In genomic region chrX:83469551-83469950, GRCh38 we compare ENCODE assay signal across 8 cellular contexts. TPM values are rescaled to one million over a fixed set of nuclear protein-coding genes. Genes with fewer than 3 reads are reported as not detected.
A peak's percentile ranks its signal among the peaks of the same experiment; 100 is the strongest.
DNase-seq lines count a peak whose midpoint lies in the region; ATAC-seq, FAIRE-seq and TF ChIP-seq lines count a peak whose summit lies in the region.

No MANE protein-coding gene starts in this region.

- H3K4me2 ChIP-seq in GM12878 (ENCODE audit: control insufficient read depth, insufficient read depth) = no peak overlapping the region

- H3K9ac ChIP-seq in GM12878 (ENCODE audit: control insufficient read depth, insufficient read depth, low read length) = no peak overlapping the region

- H3K27ac Mint-ChIP-seq in progenitor cell of endocrine pancreas = no peak overlapping the region

- no peaks in the 10 kb centered on the region for H3K4me1 ChIP-seq in GM12878 (ENCODE audit: control insufficient read depth, insufficient read depth, low read length)
- H3K4me1 ChIP-seq in gastroesophageal sphincter = no peaks in the 10 kb centered on the region

- RAD21 ChIA-PET in GM12878 (lab: Charles Lee; ENCODE audit: unreplicated experiment) = interaction anchor here (1.1 to 2.3 kb wide), 6 partner anchors 11 to 1251 kb away, joined by 3 to 18 read pairs (median 4); no protein-coding TSS in a partner anchor

- no TSS peak for BruUV-seq in GM12878 (replicated peaks; lab: Mats Ljungman, UMichigan)

- FAIRE-seq in GM12878 (lab: Jason Lieb, UNC) (no peak), GM12891 (lab: Jason Lieb, UNC) (no peak)

- no peaks in the 10 kb centered on the region for H4K20me1 ChIP-seq in GM12878 (ENCODE audit: control insufficient read depth, insufficient read depth)

- peaks cover 19% of the 10 kb centered on the region for H3K9me3 Mint-ChIP-seq in progenitor cell of endocrine pancreas (ENCODE audit: low read depth)

- no peaks in the 10 kb centered on the region for H3K79me2 ChIP-seq in GM12878 (ENCODE audit: control insufficient read depth, insufficient read depth, low read length)

- H3K9me3 ChIP-seq in GM12878 (replicated peaks; ENCODE audit: control insufficient read depth, insufficient read depth, low read length) (no peaks in the 10 kb centered on the region), gastroesophageal sphincter (no peaks in the 10 kb centered on the region)

- H3K36me3 ChIP-seq in GM12878 (ENCODE audit: control insufficient read depth in 2 of 2, insufficient read depth in 2 of 2, low read length in 1 of 2) (no peaks in the 10 kb centered on the region), gastroesophageal sphincter (no peaks in the 10 kb centered on the region)

- H3K36me3 Mint-ChIP-seq in progenitor cell of endocrine pancreas (ENCODE audit: insufficient read depth) = no peaks in the 10 kb centered on the region

- ATAC-seq in GM21825 (IDR thresholded peaks at IDR 0.05; ENCODE audit: unreplicated experiment) (peak; percentile 86), GM12878 (peak; percentile 88), gastroesophageal sphincter (no peak)

- no peak overlapping the region for H3K4me3 Mint-ChIP-seq in progenitor cell of endocrine pancreas (ENCODE audit: low read depth)

- H3K4me1 Mint-ChIP-seq in progenitor cell of endocrine pancreas (ENCODE audit: low read depth) = no peaks in the 10 kb centered on the region

- no peak overlapping the region for H2AFZ ChIP-seq in GM12878 (ENCODE audit: control insufficient read depth, low read depth, low read length)

- TF ChIP-seq RAD21 in GM12878 (IDR thresholded peaks at IDR 0.05; ENCODE audit: insufficient read depth, low read depth, low read length) = peak; percentile 36; the same call in 1 of the 2 replicates

- TF ChIP-seq EP300 in GM12878 (IDR thresholded peaks at IDR 0.05; ENCODE audit: borderline replicate concordance in 1 of 2, control insufficient read depth in 1 of 2, low read depth in 2 of 2, low read length in 2 of 2) = no peak
- TF ChIP-seq EP300 in gastroesophageal sphincter (IDR thresholded peaks at IDR 0.05) = no peak

- POLR2A ChIA-PET in GM12878 (lab: Charles Lee) = no interaction called here

- intact Hi-C loops in GM12878 (cut with micrococcal nuclease; ENCODE audit: unreplicated experiment) = loop anchor here (1.0 to 5.0 kb wide), 3 partner anchors 166 to 378 kb away; no protein-coding TSS in a partner anchor

- TF ChIP-seq CTCF in GM12878 (IDR thresholded peaks at IDR 0.05 in 2 of 3, conservative IDR thresholded peaks at IDR 0.05 in 1 of 3; ENCODE audit: control insufficient read depth in 2 of 3, extremely low read depth in 1 of 3, insufficient read depth in 1 of 3, low read depth in 3 of 3, low read length in 3 of 3) = peak; percentile 42 to 57 (median 50); a peak in 4 of 6 replicates
- peak; percentile 60 for TF ChIP-seq CTCF in progenitor cell of endocrine pancreas (IDR thresholded peaks at IDR 0.05; ENCODE audit: unreplicated experiment)
- TF ChIP-seq CTCF in gastroesophageal sphincter (IDR thresholded peaks at IDR 0.05) = peak in 1 of 4 experiments; percentile 34

- H3K4me3 ChIP-seq in GM12878 (no peak overlapping the region), gastroesophageal sphincter (no peak overlapping the region)

- in situ Hi-C loops in GM12878 (cut with MboI) = no loop called here

- TF ChIP-seq POLR2A in GM12878 (IDR thresholded peaks at IDR 0.05; ENCODE audit: low read depth, low read length) (no peak), GM12891 (IDR thresholded peaks at IDR 0.05; ENCODE audit: low read depth, low read length) (no peak), gastroesophageal sphincter (IDR thresholded peaks at IDR 0.05) (no peak)

- CTCF ChIA-PET in GM12878 (lab: Yijun Ruan, JAX) = interaction anchor here (0.7 to 3.5 kb wide), 19 partner anchors 12 to 1251 kb away, joined by 3 to 39 read pairs (median 3); no protein-coding TSS in a partner anchor

- no peak overlapping the region for H3K27ac ChIP-seq in GM12878 (ENCODE audit: control insufficient read depth, insufficient read depth)
- no peak overlapping the region for H3K27ac ChIP-seq in gastroesophageal sphincter

- H3K27me3 ChIP-seq in GM12878 (replicated peaks in 1 of 2; ENCODE audit: control insufficient read depth in 2 of 2, insufficient read depth in 2 of 2, low read length in 1 of 2) (no peaks in the 10 kb centered on the region), gastroesophageal sphincter (no peaks in the 10 kb centered on the region)

- SMC1A ChIA-PET in GM12878 (lab: Charles Lee; ENCODE audit: uncharacterized antibody, unreplicated experiment) = interaction anchor here (0.6 to 2.0 kb wide), 6 partner anchors 13 to 1251 kb away, joined by 3 to 22 read pairs (median 6); no protein-coding TSS in a partner anchor

- H3K27me3 Mint-ChIP-seq in progenitor cell of endocrine pancreas = no peaks in the 10 kb centered on the region

- peak; percentile 17 to 25 for DNase-seq in activated T-cell treated with anti-CD3 and anti-CD28 coated beads, Interleukin-2, amount 50 U/mL, for 48 hours
- DNase-seq in activated T-cell treated with anti-CD3 and anti-CD28 coated beads, Interleukin-2, amount 50 U/mL, for 1 hour = no peak
- peak; percentile 3 for DNase-seq in LoVo (ENCODE audit: low spot score)
- DNase-seq in GM12878 (ENCODE audit: low read depth, low spot score) = no peak
- no peak for DNase-seq in progenitor cell of endocrine pancreas (ENCODE audit: low spot score, unreplicated experiment)
- no peak for DNase-seq in GM12891 (ENCODE audit: insufficient read length, low spot score)

TF ChIP-seq in GM12878, 131 proteins besides CTCF, POLR2A, EP300 and RAD21:
- peak; percentile 53; the same call in 1 of the 2 replicates for TF ChIP-seq SMC3 (IDR thresholded peaks at IDR 0.05; ENCODE audit: borderline replicate concordance, low read length)
- no peak for TF ChIP-seq FOXK2 (IDR thresholded peaks at IDR 0.05)
TF ChIP-seq in GM12878: peak in this region for 1.

TF ChIP-seq in GM12891, 5 proteins besides CTCF, POLR2A, EP300 and RAD21:
- TF ChIP-seq POLR2AphosphoS5 (IDR thresholded peaks at IDR 0.05; ENCODE audit: low read depth, low read length) (no peak), SPI1 (IDR thresholded peaks at IDR 0.05; ENCODE audit: low read depth, low read length) (no peak), TAF1 (IDR thresholded peaks at IDR 0.05; ENCODE audit: low read depth, low read length) (no peak), PAX5 (IDR thresholded peaks at IDR 0.05; ENCODE audit: insufficient read depth, low read length, severe bottlenecking) (no peak), POU2F2 (IDR thresholded peaks at IDR 0.05; ENCODE audit: low read depth, low read length) (no peak)
TF ChIP-seq in GM12891: peak in this region for 0.

RNA-seq across cellular contexts. Expression of gene POU3F4, which starts 38.5 kb away (rescaled TPM):
- total RNA-seq in GM12878 (2013; cell fraction: nucleolus; rRNA removed) = not detected in 2 replicates
- total RNA-seq in GM12878 (2014; rRNA removed) (not detected in 2 replicates), GM12878 (2014; rRNA removed; fragmentation: Illumina TruSeq; extraction: Trizol) (not detected in 2 replicates), GM12878 (2021) (not detected in 2 replicates), progenitor cell of endocrine pancreas (0.53 and 0.67 TPM in 2 replicates), gastroesophageal sphincter (not detected)
- polyA plus RNA-seq in GM12878 (2011; ENCODE audit: low read depth) = not detected
- polyA plus RNA-seq in GM12878 (2011; rRNA removed) (0.01 TPM in 1 of 2 replicates, not detected in the other), GM12878 (2014; fragmentation: Illumina TruSeq; extraction: Trizol) (not detected in 2 replicates), GM12878 (2014; fragmentation: Nextera tagmentation; extraction: Ambion mirVana) (not detected), GM12878 (2014; rRNA removed) (not detected in 2 replicates), GM12878 (2016; fragmentation: Nextera tagmentation; extraction: Ambion mirVana) (not detected)
- polyA plus RNA-seq in GM12878 (2011; cell fraction: cytosol; rRNA removed) = not detected in 2 replicates
- not detected in 2 replicates for polyA plus RNA-seq in GM12878 (2011; cell fraction: nucleus; rRNA removed)
- polyA plus RNA-seq in GM12878 (2012) = not detected in 2 replicates
- not detected in 2 replicates for polyA minus RNA-seq in GM12878 (2011; rRNA and poly(A)+ RNA removed)
- polyA minus RNA-seq in GM12878 (2011; cell fraction: cytosol; rRNA and poly(A)+ RNA removed) = not detected in 2 replicates
- not detected in 2 replicates for polyA minus RNA-seq in GM12878 (2011; cell fraction: nucleus; rRNA and poly(A)+ RNA removed)
- not detected for polyA plus RNA-seq in GM12891 (2012; ENCODE audit: low read depth, missing spikeins)

Comparison
In these comparisons a context has a peak if more than half of its experiments do, and no peak if none do; other contexts are left out.
1. DNase-seq: peak in activated T-cell treated with anti-CD3 and anti-CD28 coated beads, Interleukin-2, amount 50 U/mL, for 48 hours (2 of 2) and LoVo (single experiment); none in activated T-cell treated with anti-CD3 and anti-CD28 coated beads, Interleukin-2, amount 50 U/mL, for 1 hour (single experiment), GM12878 (single experiment), progenitor cell of endocrine pancreas (single experiment) and GM12891 (single experiment).